ENCODE assay signal across 17 cellular contexts in genomic region chr5:80266566-80266965, GRCh38. TPM values are rescaled to one million over a fixed set of nuclear protein-coding genes. Genes with fewer than 3 reads are reported as not detected.
"Had no signal": no experiment of that assay in that cellular context is flagged by ENCODE, and none has a peak within 500 bp of the region (broad histone marks: within the 10 kb centered on the region; RNA-seq: fewer than 3 reads in every experiment).

No MANE protein-coding gene starts in this region.

- H3K27me3 ChIP-seq: dorsolateral prefrontal cortex, upper lobe of right lung had no signal

- H3K4me1 Mint-ChIP-seq: immature natural killer cell had no signal

- H3K36me3 ChIP-seq: upper lobe of right lung had no signal

- H3K9me3 Mint-ChIP-seq: immature natural killer cell, nephron had no signal

- H3K27ac Mint-ChIP-seq: activated CD4-positive, alpha-beta T cell treated with anti-CD3 and anti-CD28 coated beads for 36 hours; nephron had no signal

- H3K27ac ChIP-seq: dorsolateral prefrontal cortex, upper lobe of right lung had no signal

- H3K4me3 Mint-ChIP-seq: activated CD4-positive, alpha-beta T cell treated with anti-CD3 and anti-CD28 coated beads for 36 hours; immature natural killer cell; nephron had no signal

- H3K4me1 ChIP-seq: upper lobe of right lung had no signal

- H3K27me3 Mint-ChIP-seq: activated CD4-positive, alpha-beta T cell treated with anti-CD3 and anti-CD28 coated beads for 36 hours had no signal

- DNase-seq: activated CD4-positive, alpha-beta T cell treated with anti-CD3 and anti-CD28 coated beads for 36 hours; aorta; dorsolateral prefrontal cortex; immature natural killer cell; left cardiac atrium; mammary epithelial cell; stimulated activated CD4-positive, alpha-beta T cell treated with anti-CD3 and anti-CD28 coated beads, Interleukin-12 subunit alpha, Interleukin-12 subunit beta, amount 100 ng/mL, for 4 hours; stimulated activated naive CD4-positive, alpha-beta T cell treated with Interleukin-2 at 50 U/mL for 16 hours; T-helper 9 cell; upper lobe of right lung had no signal

- H3K4me3 ChIP-seq: dorsolateral prefrontal cortex, upper lobe of right lung had no signal

- H3K36me3 Mint-ChIP-seq: immature natural killer cell had no signal

- ATAC-seq: activated CD4-positive, alpha-beta T cell treated with anti-CD3 and anti-CD28 coated beads for 36 hours; left cardiac atrium; upper lobe of right lung had no signal

- H3K9me3 ChIP-seq: upper lobe of right lung had no signal

RNA-seq across cellular contexts. Expression of gene SPZ1, which starts 53.2 kb away (rescaled TPM):
- total RNA-seq: activated CD4-positive, alpha-beta T cell treated with anti-CD3 and anti-CD28 coated beads for 36 hours; aorta; bronchial epithelial cell; dorsolateral prefrontal cortex; esophagus mucosa; glomerular endothelial cell; left cardiac atrium; mammary epithelial cell; mucosa of gallbladder; osteoblast; pulmonary artery endothelial cell; upper lobe of right lung had no signal
- polyA plus RNA-seq: aorta, immature natural killer cell, mammary epithelial cell had no signal
